ENCODE assay signal across 6 cellular contexts in the genomic region with DNA sequence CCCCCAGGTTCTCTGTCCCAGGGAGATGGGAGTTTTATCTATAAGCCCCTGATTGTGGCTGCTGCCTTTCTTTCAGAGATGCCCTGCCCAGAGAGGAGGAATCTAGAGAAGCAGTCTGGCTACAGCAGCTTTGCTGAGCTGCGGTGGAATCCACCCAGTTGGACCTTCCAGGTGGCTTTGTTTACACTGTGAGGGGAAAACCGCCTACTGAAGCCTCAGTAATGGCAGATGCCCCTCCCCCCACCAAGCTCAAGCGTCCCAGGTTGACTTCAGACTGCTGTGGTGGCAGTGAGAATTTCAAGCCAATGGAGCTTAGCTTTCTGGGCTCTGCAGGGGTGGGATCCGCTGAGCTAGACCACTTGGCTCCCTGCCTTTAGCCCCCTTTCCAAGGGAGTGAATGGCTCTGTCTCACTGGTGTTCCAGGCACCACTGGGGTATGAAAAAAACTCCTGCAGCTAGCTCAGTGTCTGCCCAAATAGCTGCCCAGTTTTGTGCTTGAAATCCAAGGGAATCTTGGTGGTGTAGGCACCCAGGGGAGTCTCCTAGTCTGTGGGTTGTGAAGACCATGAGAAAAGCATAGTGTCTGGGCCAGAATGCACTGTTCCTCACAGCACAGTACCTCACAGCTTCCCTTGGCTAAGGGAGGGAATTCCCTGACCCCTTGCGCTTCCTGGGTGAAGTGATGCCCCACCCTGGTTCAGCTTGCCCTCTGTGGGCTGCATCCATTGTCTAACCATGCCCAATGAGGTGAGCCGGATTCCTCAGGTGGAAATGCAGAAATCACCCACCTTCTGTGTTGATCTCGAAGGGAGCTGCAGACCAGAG. TPM values are rescaled to one million over a fixed set of nuclear protein-coding genes. Genes with fewer than 3 reads are reported as not detected.
"Had no signal": no experiment of that assay in that cellular context is flagged by ENCODE, and none has a peak within 500 bp of the region (broad histone marks: within the 10 kb centered on the region; RNA-seq: fewer than 3 reads in every experiment).

No MANE protein-coding gene starts in this region.

RNA-seq across cellular contexts. Expression of a gene that starts 40.0 kb away (rescaled TPM):
- total RNA-seq: activated CD4-positive, alpha-beta memory T cell treated with anti-CD3 and anti-CD28 coated beads, Interleukin-2, amount 10 ng/mL, durations not matched to agents 7 days and 5 days; activated CD4-positive, alpha-beta T cell treated with anti-CD3 and anti-CD28 coated beads for 36 hours; activated CD8-positive, alpha-beta memory T cell treated with anti-CD3 and anti-CD28 coated beads for 36 hours; activated naive CD4-positive, alpha-beta T cell treated with anti-CD3 and anti-CD28 coated beads for 36 hours; activated T-helper 17 cell treated with anti-CD3 and anti-CD28 coated beads, Interleukin-2, amount 50 U/mL, for 72 hours; astrocyte had no signal
